In genomic region chr10:58998924-58999713, GRCh38 we compare ENCODE assay signal across 16 cellular contexts.
DNase-seq lines count a peak whose midpoint lies in the region; ATAC-seq, FAIRE-seq and TF ChIP-seq lines count a peak whose summit lies in the region.
"Had no signal": no experiment of that assay in that cellular context is flagged by ENCODE, and none has a peak within 500 bp of the region (broad histone marks: within the 10 kb centered on the region; RNA-seq: fewer than 3 reads in every experiment).

No MANE protein-coding gene starts in this region.

- TF ChIP-seq CTCF in HepG2 (CRISPR knock-in tag; IDR thresholded peaks at IDR 0.05) (no peak), sigmoid colon (IDR thresholded peaks at IDR 0.05) (no peak)

- H3K4me2 ChIP-seq in HepG2 (ENCODE audit: low read depth, low read length): no peak overlapping the region

- 94% methylated on average over 8 of the region's 8 CpGs for WGBS in HepG2 (ENCODE audit: low lambda C conversion rate)
- WGBS in sigmoid colon, 2 donors: 90% methylated on average over 8 of the region's 8 CpGs

- ATAC-seq in HepG2: no peak
- ATAC-seq in GM18868 (IDR thresholded peaks at IDR 0.05; ENCODE audit: unreplicated experiment): no peak
- no peak for ATAC-seq in GM19452 (IDR thresholded peaks at IDR 0.05; ENCODE audit: unreplicated experiment)

- H3K9me3 ChIP-seq in HepG2 (ENCODE audit: low read length) (no peaks in the 10 kb centered on the region), sigmoid colon (no peaks in the 10 kb centered on the region)
- H3K9me3 ChIP-seq: adrenal gland, neutrophil had no signal

- peak overlapping the region; percentile 15 for H2AFZ ChIP-seq in HepG2 (ENCODE audit: low read length)

- H3K27me3 ChIP-seq in HepG2 (ENCODE audit: control insufficient read depth in 1 of 2, insufficient read depth in 2 of 2, low read length in 2 of 2) (no peaks in the 10 kb centered on the region), sigmoid colon (no peaks in the 10 kb centered on the region)
- H3K27me3 ChIP-seq: adrenal gland, neutrophil had no signal

- no TSS peak for BruUV-seq in HepG2 (replicated peaks; lab: Mats Ljungman, UMichigan)

- no peak for TF ChIP-seq POLR2A in HepG2 (IDR thresholded peaks at IDR 0.05; ENCODE audit: insufficient read depth in 1 of 2, low read depth in 2 of 2, low read length in 2 of 2)
- TF ChIP-seq POLR2A in sigmoid colon (IDR thresholded peaks at IDR 0.05): no peak

- H3K9ac ChIP-seq in HepG2 (ENCODE audit: insufficient read depth, low read depth, low read length): no peak overlapping the region

- TF ChIP-seq EP300 in HepG2 (IDR thresholded peaks at IDR 0.05; ENCODE audit: low read depth in 2 of 2, low read length in 2 of 2) (no peak), HepG2 (CRISPR knock-in tag; IDR thresholded peaks at IDR 0.05; ENCODE audit: borderline replicate concordance) (no peak), sigmoid colon (IDR thresholded peaks at IDR 0.05) (peak in 2 of 4 donors; percentile 13 to 69)

- H4K20me1 ChIP-seq in HepG2 (ENCODE audit: insufficient read depth, low read length): no peaks in the 10 kb centered on the region

- H3K79me2 ChIP-seq in HepG2 (ENCODE audit: insufficient read depth, low read length): no peaks in the 10 kb centered on the region

- POLR2A ChIA-PET in HepG2 (lab: Yijun Ruan, JAX): interaction anchor here (0.7 to 1.4 kb wide), 4 partner anchors 9 to 177 kb away, joined by 3 to 4 read pairs (median 4); partner anchors contain the start of gene PHYHIPL

- CTCF ChIA-PET in HepG2 (lab: Yijun Ruan, JAX; ENCODE audit: low intra/inter-chr PET ratio, low total read pairs): no interaction called here

- H3K36me3 ChIP-seq in HepG2 (replicated peaks in 1 of 2; ENCODE audit: control insufficient read depth in 1 of 2, insufficient read depth in 2 of 2, low read length in 2 of 2) (no peaks in the 10 kb centered on the region), sigmoid colon (no peaks in the 10 kb centered on the region)
- H3K36me3 ChIP-seq: adrenal gland, neutrophil had no signal

- no peak for TF ChIP-seq RAD21 in HepG2 (CRISPR knock-in tag; IDR thresholded peaks at IDR 0.05)

- H3K4me1 ChIP-seq in HepG2 (ENCODE audit: insufficient read depth, low read length): peaks cover 92% of the 10 kb centered on the region
- H3K4me1 ChIP-seq in sigmoid colon: peaks cover 0 to 33% (median 10%) of the 10 kb centered on the region in 4 donors

- H3K4me3 ChIP-seq in HepG2 (replicated peaks in 1 of 3; ENCODE audit: insufficient read depth in 1 of 3, low read depth in 2 of 3, low read length in 3 of 3) (no peak overlapping the region), sigmoid colon (no peak overlapping the region)
- H3K4me3 ChIP-seq: adrenal gland had no signal

- peak in 11 of 14 donors; percentile 21 to 79 (median 71) for DNase-seq in C1 segment of cervical spinal cord (lab: John Stamatoyannopoulos, UW)
- DNase-seq in epidermal melanocyte (ENCODE audit: insufficient read length, low spot score): peak; percentile 20
- no peak for DNase-seq in HepG2 (ENCODE audit: low spot score)
- DNase-seq in sigmoid colon: peak; percentile 76
- DNase-seq in SKM-1 (lab: John Stamatoyannopoulos, UW; ENCODE audit: unreplicated experiment): no peak
- DNase-seq in A172 (ENCODE audit: low spot score): no peak
- DNase-seq: DMS53, NCI-H1048, NCI-H510A, SHP77 had no signal

- intact Hi-C loops in HepG2 (cut with micrococcal nuclease; ENCODE audit: unreplicated experiment): no loop called here
- intact Hi-C loops in sigmoid colon (cut with DNase I): no loop called here

- in situ Hi-C loops in HepG2 (cut with HindIII; ENCODE audit: extremely low pct_ligation_motif_present, low pct_unique_long_range_greater_than_20kb): no loop called here

- H3K27ac ChIP-seq in HepG2 (ENCODE audit: extremely low read length, insufficient read depth, low read length) (no peak overlapping the region), sigmoid colon (peak overlapping the region; percentile 38 to 64 (median 62))
- H3K27ac ChIP-seq: adrenal gland, neutrophil had no signal

- FAIRE-seq in HepG2 (lab: Jason Lieb, UNC): no peak
- FAIRE-seq: GM12892, H54 had no signal

TF ChIP-seq in HepG2, 621 proteins besides CTCF, POLR2A, EP300 and RAD21:
- TF ChIP-seq ZSCAN30 (CRISPR knock-in tag; IDR thresholded peaks at IDR 0.05) (no peak), BRD4 (CRISPR knock-in tag; IDR thresholded peaks at IDR 0.05) (no peak), TRIM24 (CRISPR knock-in tag; IDR thresholded peaks at IDR 0.05) (no peak), ZKSCAN8 (CRISPR knock-in tag; IDR thresholded peaks at IDR 0.05; ENCODE audit: borderline replicate concordance) (no peak), ATF2 (CRISPR knock-in tag; IDR thresholded peaks at IDR 0.05) (no peak), ZBTB21 (CRISPR knock-in tag; IDR thresholded peaks at IDR 0.05) (no peak), ZNF749 (CRISPR knock-in tag; IDR thresholded peaks at IDR 0.05; ENCODE audit: borderline replicate concordance) (no peak), ZFP62 (CRISPR knock-in tag; IDR thresholded peaks at IDR 0.05) (no peak), POLR2G (IDR thresholded peaks at IDR 0.05; ENCODE audit: low read depth, low read length) (no peak), ZNF678 (CRISPR knock-in tag; IDR thresholded peaks at IDR 0.05) (no peak), ZFP90 (CRISPR knock-in tag; IDR thresholded peaks at IDR 0.05; ENCODE audit: borderline replicate concordance) (no peak), ZNF878 (CRISPR knock-in tag; IDR thresholded peaks at IDR 0.05) (no peak), ZNF547 (CRISPR knock-in tag; IDR thresholded peaks at IDR 0.05) (no peak), E2F5 (CRISPR knock-in tag; conservative IDR thresholded peaks at IDR 0.05) (no peak), ZSCAN9 (CRISPR knock-in tag; IDR thresholded peaks at IDR 0.05; ENCODE audit: borderline replicate concordance) (no peak)
- TF ChIP-seq, protein P1, sequence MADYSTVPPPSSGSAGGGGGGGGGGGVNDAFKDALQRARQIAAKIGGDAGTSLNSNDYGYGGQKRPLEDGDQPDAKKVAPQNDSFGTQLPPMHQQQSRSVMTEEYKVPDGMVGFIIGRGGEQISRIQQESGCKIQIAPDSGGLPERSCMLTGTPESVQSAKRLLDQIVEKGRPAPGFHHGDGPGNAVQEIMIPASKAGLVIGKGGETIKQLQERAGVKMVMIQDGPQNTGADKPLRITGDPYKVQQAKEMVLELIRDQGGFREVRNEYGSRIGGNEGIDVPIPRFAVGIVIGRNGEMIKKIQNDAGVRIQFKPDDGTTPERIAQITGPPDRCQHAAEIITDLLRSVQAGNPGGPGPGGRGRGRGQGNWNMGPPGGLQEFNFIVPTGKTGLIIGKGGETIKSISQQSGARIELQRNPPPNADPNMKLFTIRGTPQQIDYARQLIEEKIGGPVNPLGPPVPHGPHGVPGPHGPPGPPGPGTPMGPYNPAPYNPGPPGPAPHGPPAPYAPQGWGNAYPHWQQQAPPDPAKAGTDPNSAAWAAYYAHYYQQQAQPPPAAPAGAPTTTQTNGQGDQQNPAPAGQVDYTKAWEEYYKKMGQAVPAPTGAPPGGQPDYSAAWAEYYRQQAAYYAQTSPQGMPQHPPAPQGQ (CRISPR knock-in tag; IDR thresholded peaks at IDR 0.05; ENCODE audit: borderline replicate concordance): no peak
TF ChIP-seq in HepG2: peak in this region for 0.

Comparison
In these comparisons a context has a peak if more than half of its experiments do, and no peak if none do; other contexts are left out.
1. DNase-seq: peak in C1 segment of cervical spinal cord (11 of 14), epidermal melanocyte (single experiment) and sigmoid colon (single experiment); none in HepG2 (single experiment), SKM-1 (single experiment) and A172 (single experiment).